10 cellular contexts compared by ENCODE assay signal in the genomic region with DNA sequence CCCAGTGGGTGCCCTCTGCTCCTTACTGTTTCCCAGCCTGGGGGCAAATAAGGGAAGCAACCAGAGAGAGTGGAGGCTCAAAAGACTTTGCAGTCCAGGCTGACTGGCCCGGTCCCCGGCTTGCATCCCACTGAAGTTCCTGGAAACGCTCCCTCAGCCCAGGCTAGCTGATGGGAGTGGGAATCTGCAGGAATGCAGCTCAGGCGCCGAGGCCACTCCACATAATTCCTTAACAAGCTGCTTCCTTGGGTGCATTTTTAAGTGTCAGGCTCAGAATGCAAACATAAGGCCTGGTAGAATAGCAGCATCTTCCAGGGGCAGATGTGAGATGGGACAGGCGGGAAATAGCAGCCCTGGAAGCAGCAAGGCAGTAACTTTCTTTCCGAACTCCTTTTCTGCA. TPM values are rescaled to one million over a fixed set of nuclear protein-coding genes. Genes with fewer than 3 reads are reported as not detected.
DNase-seq lines count a peak whose midpoint lies in the region; ATAC-seq and TF ChIP-seq lines count a peak whose summit lies in the region.
"Had no signal": no experiment of that assay in that cellular context is flagged by ENCODE, and none has a peak within 500 bp of the region (broad histone marks: within the 10 kb centered on the region; RNA-seq: fewer than 3 reads in every experiment).

No MANE protein-coding gene starts in this region.

- H3K4me1 ChIP-seq in HUES48 (ENCODE audit: control insufficient read depth, insufficient read depth, low read length) (peaks cover 36% of the 10 kb centered on the region), mammary epithelial cell (ENCODE audit: insufficient read depth, low read length) (peaks cover 55% of the 10 kb centered on the region), mucosa of rectum (ENCODE audit: control insufficient read depth in 2 of 2, insufficient read depth in 2 of 2, low read length in 2 of 2) (peaks cover 41 to 54% of the 10 kb centered on the region in 2 donors), testis (peaks cover 79% of the 10 kb centered on the region)

- H3K27me3 ChIP-seq in HUES48 (ENCODE audit: control insufficient read depth, insufficient read depth, low read length) (no peaks in the 10 kb centered on the region), mammary epithelial cell (ENCODE audit: insufficient read depth, low read length) (no peaks in the 10 kb centered on the region), mucosa of rectum (ENCODE audit: control insufficient read depth in 2 of 2, insufficient read depth in 2 of 2, low read length in 2 of 2) (no peaks in the 10 kb centered on the region), testis (no peaks in the 10 kb centered on the region)

- H3K9me3 ChIP-seq in HUES48 (ENCODE audit: control insufficient read depth, insufficient read depth, low read length) (no peaks in the 10 kb centered on the region), mammary epithelial cell (replicated peaks; ENCODE audit: insufficient read depth, low read length) (no peaks in the 10 kb centered on the region), mucosa of rectum (ENCODE audit: control insufficient read depth in 2 of 2, low read length in 2 of 2) (no peaks in the 10 kb centered on the region), testis (no peaks in the 10 kb centered on the region)

- peaks cover 2 to 6% of the 10 kb centered on the region in 2 donors for H3K4me1 Mint-ChIP-seq in immature natural killer cell

- dilution Hi-C loops in mammary epithelial cell (cut with HindIII; ENCODE audit: low sequenced_read_pairs) = no loop called here

- no peak overlapping the region for H2AFZ ChIP-seq in mammary epithelial cell (ENCODE audit: low read depth, low read length)

- no peaks in the 10 kb centered on the region for H3K9me3 Mint-ChIP-seq in immature natural killer cell

- intact Hi-C loops in mammary epithelial cell (cut with micrococcal nuclease) (no loop called here), testis (cut with DNase I; ENCODE audit: low total_unique reads) (loop anchor here (10.0 kb wide), 1 partner anchor 83 kb away; no protein-coding TSS in a partner anchor)

- H3K79me2 ChIP-seq in mammary epithelial cell (ENCODE audit: insufficient read depth, low read length) = peaks cover 12% of the 10 kb centered on the region

- in situ Hi-C loops in mammary epithelial cell (cut with MboI; ENCODE audit: low sequenced_read_pairs in 2 of 2) = no loop called here

- H3K27me3 Mint-ChIP-seq in immature natural killer cell (ENCODE audit: low read depth in 3 of 3) = peaks cover 0 to 5% (median 3%) of the 10 kb centered on the region in 3 donors

- H3K36me3 ChIP-seq in HUES48 (ENCODE audit: control insufficient read depth, insufficient read depth, low read length) (peaks cover 5% of the 10 kb centered on the region; the same call in 1 of the 2 replicates), mammary epithelial cell (ENCODE audit: insufficient read depth, low read length) (peaks cover 16% of the 10 kb centered on the region), mucosa of rectum (ENCODE audit: control insufficient read depth in 2 of 2, insufficient read depth in 2 of 2, low read length in 2 of 2) (peaks cover 9 to 16% of the 10 kb centered on the region in 2 donors), testis (ENCODE audit: low read depth, missing control alignments) (no peaks in the 10 kb centered on the region)

- no peak for TF ChIP-seq CTCF in mammary epithelial cell (conservative IDR thresholded peaks at IDR 0.05 in 1 of 2, IDR thresholded peaks at IDR 0.05 in 1 of 2; ENCODE audit: extremely low read depth in 1 of 2, insufficient read depth in 1 of 2, low read depth in 1 of 2, low read length in 2 of 2)
- TF ChIP-seq CTCF in testis (IDR thresholded peaks at IDR 0.05) = no peak

- no peak overlapping the region for H3K27ac Mint-ChIP-seq in immature natural killer cell
- H3K27ac Mint-ChIP-seq: activated CD8-positive, alpha-beta memory T cell treated with anti-CD3 and anti-CD28 coated beads, Interleukin-2, amount 10 ng/mL, durations not matched to agents 7 days and 5 days had no signal

- H3K4me3 Mint-ChIP-seq in immature natural killer cell = no peak overlapping the region
- H3K4me3 Mint-ChIP-seq: activated CD8-positive, alpha-beta memory T cell treated with anti-CD3 and anti-CD28 coated beads, Interleukin-2, amount 10 ng/mL, durations not matched to agents 7 days and 5 days had no signal

- H3K36me3 Mint-ChIP-seq in immature natural killer cell = no peaks in the 10 kb centered on the region
- H3K36me3 Mint-ChIP-seq: activated CD8-positive, alpha-beta memory T cell treated with anti-CD3 and anti-CD28 coated beads, Interleukin-2, amount 10 ng/mL, durations not matched to agents 7 days and 5 days had no signal

- peak overlapping the region; percentile 42 for H3K27ac ChIP-seq in HUES48 (ENCODE audit: low read depth, low read length)
- no peak overlapping the region for H3K27ac ChIP-seq in mammary epithelial cell (ENCODE audit: insufficient read depth, low read depth, low read length)
- H3K27ac ChIP-seq in mucosa of rectum (ENCODE audit: low read depth in 2 of 2, low read length in 2 of 2) = peak overlapping the region; percentile 86 to 88
- peak overlapping the region; percentile 67 to 85 for H3K27ac ChIP-seq in testis

- no peak overlapping the region for H3K9ac ChIP-seq in HUES48 (ENCODE audit: low read depth, low read length)
- H3K9ac ChIP-seq in mammary epithelial cell (ENCODE audit: insufficient read depth, low read length) = no peak overlapping the region
- H3K9ac ChIP-seq in mucosa of rectum (ENCODE audit: low read depth in 1 of 2, low read length in 2 of 2) = peak overlapping the region in 1 of 2 donors; percentile 59

- no peak for TF ChIP-seq POLR2A in testis (IDR thresholded peaks at IDR 0.05)

- H3K4me3 ChIP-seq in HUES48 (ENCODE audit: low read depth, low read length) = no peak overlapping the region
- H3K4me3 ChIP-seq in mammary epithelial cell (replicated peaks in 1 of 3; ENCODE audit: insufficient read depth in 1 of 3, low read depth in 2 of 3, low read length in 3 of 3) = no peak overlapping the region
- no peak overlapping the region for H3K4me3 ChIP-seq in mucosa of rectum (ENCODE audit: low read length in 2 of 2)
- H3K4me3 ChIP-seq in testis = no peak overlapping the region

- ATAC-seq in esophagus mucosa (no peak), HG02884 (IDR thresholded peaks at IDR 0.05; ENCODE audit: unreplicated experiment) (no peak)
- ATAC-seq: activated CD8-positive, alpha-beta memory T cell treated with anti-CD3 and anti-CD28 coated beads, Interleukin-2, amount 10 ng/mL, durations not matched to agents 7 days and 5 days had no signal

- BruUV-seq in mammary epithelial cell (replicated peaks; lab: Mats Ljungman, UMichigan) = no TSS peak

- H4K20me1 ChIP-seq in mammary epithelial cell (ENCODE audit: insufficient read depth, low read length) = no peaks in the 10 kb centered on the region

- no peak for DNase-seq in mammary epithelial cell
- no peak for DNase-seq in testis
- no peak for DNase-seq in immature natural killer cell
- no peak for DNase-seq in NCI-H2029 (lab: John Stamatoyannopoulos, UW)
- DNase-seq: activated CD8-positive, alpha-beta memory T cell treated with anti-CD3 and anti-CD28 coated beads, Interleukin-2, amount 10 ng/mL, durations not matched to agents 7 days and 5 days; NCI-H1436 treated with DMSO at 0.1 percent for 48 hours had no signal

- CTCF ChIA-PET in mammary epithelial cell (lab: Charles Lee; ENCODE audit: low non-redundant PET) = no interaction called here

- 23% methylated on average over 7 of the region's 7 CpGs for WGBS in mammary epithelial cell (ENCODE audit: low coverage, missing lambda C conversion rate)
- WGBS in testis, 2 donors = 48 to 53% methylated on average over 7 of the region's 7 CpGs

- peak overlapping the region; percentile 36 for H3K4me2 ChIP-seq in mammary epithelial cell (ENCODE audit: insufficient read depth, low read depth, low read length)

RNA-seq across cellular contexts. Expression of gene RPL27A, which starts 39.1 kb away (rescaled TPM):
- total RNA-seq in mammary epithelial cell (100 to 1,000 TPM; 473 to 864 TPM), testis (100 to 1,000 TPM; 340 to 586 TPM), esophagus mucosa (1,154 TPM)
- polyA plus RNA-seq in mammary epithelial cell (1,200 TPM), testis (ENCODE audit: insufficient read depth, low read depth, low replicate concordance) (1,052 TPM), immature natural killer cell (1,000 to 10,000 TPM; 1,341 to 3,208 (median 1,820) TPM)
- polyA minus RNA-seq in mammary epithelial cell = 617 TPM

RNA-seq across cellular contexts. Expression of gene TRIM66, which starts 39.3 kb away (rescaled TPM):
- 10 to 100 TPM in 1 of 2 donors, 1 to 10 TPM in 1; 7.0 to 17.5 TPM for total RNA-seq in mammary epithelial cell
- polyA plus RNA-seq in mammary epithelial cell = 2.2 TPM
- polyA minus RNA-seq in mammary epithelial cell = 8.9 TPM
- 10 to 100 TPM; 37.4 to 49.6 TPM for total RNA-seq in testis
- polyA plus RNA-seq in testis (ENCODE audit: insufficient read depth, low read depth, low replicate concordance) = 49.2 TPM
- total RNA-seq in esophagus mucosa = 11.8 TPM
- under 1 TPM; 0.48 to 0.97 (median 0.55) TPM for polyA plus RNA-seq in immature natural killer cell
